8 cellular contexts compared by ENCODE assay signal in the genomic region with DNA sequence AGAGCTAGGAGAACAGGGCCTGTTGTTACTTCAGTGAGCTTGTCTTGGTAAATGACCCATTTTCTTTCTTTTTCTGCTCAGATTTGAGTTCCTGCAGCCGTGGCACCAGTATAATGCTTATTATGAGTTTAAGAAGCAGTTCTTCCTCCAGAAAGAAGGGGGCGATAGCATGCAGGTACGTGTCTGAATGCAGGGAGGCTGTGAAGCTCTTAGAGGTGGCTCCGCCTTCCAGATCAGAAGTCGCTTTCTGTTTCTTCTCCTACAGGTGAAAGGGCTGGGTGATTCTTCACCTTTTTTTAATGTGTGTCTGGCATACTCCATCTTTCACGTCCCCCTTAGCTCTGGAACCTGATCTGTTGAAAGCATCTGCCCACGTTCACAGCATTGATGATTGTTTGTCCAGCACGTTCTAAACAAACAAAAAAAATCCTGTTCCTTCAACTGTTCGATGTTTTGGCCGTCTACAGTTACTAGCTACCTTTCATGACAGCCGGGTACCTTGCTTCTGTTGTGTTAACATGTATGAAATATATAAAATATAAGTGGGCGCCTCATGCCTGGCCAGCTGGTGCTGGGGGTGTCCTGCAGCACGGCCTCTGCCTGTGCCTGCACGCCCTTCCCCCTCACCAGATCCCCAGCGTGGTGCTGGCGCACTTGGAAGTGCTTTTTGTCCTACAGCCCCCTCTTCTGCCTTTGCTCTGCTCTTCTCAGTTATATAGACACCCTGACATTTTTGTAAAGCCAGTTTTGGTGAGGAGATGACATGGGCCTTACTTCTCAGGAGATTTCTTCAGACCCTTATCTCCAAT. TPM values are rescaled to one million over a fixed set of nuclear protein-coding genes. Genes with fewer than 3 reads are reported as not detected.
DNase-seq lines count a peak whose midpoint lies in the region; ATAC-seq and TF ChIP-seq lines count a peak whose summit lies in the region.

No MANE protein-coding gene starts in this region.

- peak; percentile 15 for DNase-seq in activated T-cell treated with anti-CD3 and anti-CD28 coated beads for 48 hours (ENCODE audit: low read depth)
- no peak for DNase-seq in activated T-cell treated with anti-CD3 and anti-CD28 coated beads, Interleukin-2, amount 50 U/mL, for 1 hour
- peak; percentile 68 for DNase-seq in Jurkat, Clone E6-1 (ENCODE audit: low read depth, low spot score)
- DNase-seq in SW480 (ENCODE audit: low spot score) = peak; percentile 92
- peak; percentile 10 for DNase-seq in fibroblast of the aortic adventitia (ENCODE audit: low read depth)
- no peak for DNase-seq in ecto neural progenitor cell (ENCODE audit: low spot score)
- no peak for DNase-seq in HK-2 (ENCODE audit: unreplicated experiment)

- ATAC-seq in HG02885 (IDR thresholded peaks at IDR 0.05; ENCODE audit: poor library complexity, unreplicated experiment) = no peak

- no peak overlapping the region for H3K4me3 ChIP-seq in Jurkat, Clone E6-1 (ENCODE audit: low read length)
- H3K4me3 ChIP-seq in fibroblast of the aortic adventitia (ENCODE audit: low read depth, low read length) = no peak overlapping the region

- peak; percentile 27 for TF ChIP-seq CTCF in fibroblast of the aortic adventitia (IDR thresholded peaks at IDR 0.05; ENCODE audit: insufficient read depth, low read length)

RNA-seq across cellular contexts. Expression of gene SFSWAP, which starts 44.6 kb away (rescaled TPM):
- 45.8 TPM for polyA plus RNA-seq in Jurkat, Clone E6-1 (2012; ENCODE audit: insufficient read depth, insufficient read length)
- 27.0 and 32.1 TPM in 2 replicates for total RNA-seq in fibroblast of the aortic adventitia (ENCODE audit: low replicate concordance)

Comparison
In these comparisons a context has a peak if more than half of its experiments do, and no peak if none do; other contexts are left out.
1. DNase-seq: peak in activated T-cell treated with anti-CD3 and anti-CD28 coated beads for 48 hours (single experiment), Jurkat, Clone E6-1 (single experiment), SW480 (single experiment) and fibroblast of the aortic adventitia (single experiment); none in activated T-cell treated with anti-CD3 and anti-CD28 coated beads, Interleukin-2, amount 50 U/mL, for 1 hour (single experiment), ecto neural progenitor cell (single experiment) and HK-2 (single experiment).